6 cellular contexts compared by ENCODE assay signal in the genomic region with DNA sequence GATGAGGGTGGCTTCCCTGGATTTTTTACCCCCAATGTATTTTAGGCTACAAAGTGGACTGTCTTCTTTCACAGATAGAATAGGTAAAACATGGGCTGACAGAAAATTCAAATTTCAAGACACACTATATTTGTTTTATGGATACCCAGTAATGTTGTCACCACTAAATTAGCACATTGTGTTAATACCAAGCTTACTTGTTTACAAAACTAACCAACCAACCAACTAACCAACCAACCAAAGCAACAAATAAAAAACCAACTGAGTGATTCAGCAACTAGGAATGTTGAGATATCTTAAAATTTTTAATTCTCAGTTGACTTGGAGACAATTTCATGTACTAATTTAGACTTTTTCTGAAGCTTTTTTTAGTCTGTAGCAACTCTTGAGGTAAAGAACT.
"Had no signal": no experiment of that assay in that cellular context is flagged by ENCODE, and none has a peak within 500 bp of the region (broad histone marks: within the 10 kb centered on the region; RNA-seq: fewer than 3 reads in every experiment).

No MANE protein-coding gene starts in this region.

- DNase-seq: H9, HFFc6, KBM-7 had no signal

- H3K4me2 ChIP-seq: GM23338, KMS-11 had no signal

- H3K4me3 ChIP-seq: GM23338 had no signal

- H3K27ac ChIP-seq: KMS-11 had no signal

- ATAC-seq: GM23338, HCT116 had no signal

- H3K9ac ChIP-seq: KMS-11 had no signal

- H2AFZ ChIP-seq: GM23338 had no signal
